8 cellular contexts compared by ENCODE assay signal in genomic region chr5:157283434-157283833, GRCh38. TPM values are rescaled to one million over a fixed set of nuclear protein-coding genes. Genes with fewer than 3 reads are reported as not detected.
DNase-seq lines count a peak whose midpoint lies in the region; ATAC-seq and TF ChIP-seq lines count a peak whose summit lies in the region.

No MANE protein-coding gene starts in this region.

- CTCF ChIA-PET in PC-3 (lab: Charles Lee), result no interaction called here

- ATAC-seq in HG02943 (IDR thresholded peaks at IDR 0.05; ENCODE audit: low read depth, unreplicated experiment) (peak; percentile 97), PC-3 (no peak)
- peak; percentile 72 for ATAC-seq in stimulated activated effector memory CD8-positive, alpha-beta T cell treated with anti-CD3 and anti-CD28 coated beads, Interleukin-12 subunit alpha, Interleukin-12 subunit beta, amount 100 ng/mL, for 72 hours

- H3K9me3 ChIP-seq in PC-3 (ENCODE audit: low read length), result no peaks in the 10 kb centered on the region

- no peak for DNase-seq in activated T-cell treated with anti-CD3 and anti-CD28 coated beads, Interleukin-2, amount 50 U/mL, for 24 hours
- DNase-seq in activated T-cell treated with anti-CD3 and anti-CD28 coated beads, Interleukin-2, amount 50 U/mL, for 1 hour, result no peak
- DNase-seq in SKM-1 (lab: John Stamatoyannopoulos, UW; ENCODE audit: unreplicated experiment), result peak; percentile 62
- DNase-seq in stimulated activated effector memory CD8-positive, alpha-beta T cell treated with anti-CD3 and anti-CD28 coated beads, Interleukin-12 subunit alpha, Interleukin-12 subunit beta, amount 100 ng/mL, for 72 hours (ENCODE audit: low spot score in 2 of 2), result no peak
- DNase-seq in LoVo (ENCODE audit: low spot score), result no peak
- no peak for DNase-seq in PC-3
- no peak for DNase-seq in dorsolateral prefrontal cortex

- H4K20me1 ChIP-seq in PC-3 (ENCODE audit: low read length), result no peaks in the 10 kb centered on the region

- H3K9me2 ChIP-seq in PC-3 (replicated peaks; ENCODE audit: low read length), result no peaks in the 10 kb centered on the region

- no peaks in the 10 kb centered on the region for H3K27me3 Mint-ChIP-seq in activated T-cell treated with anti-CD3 and anti-CD28 coated beads, Interleukin-2, amount 50 U/mL, for 24 hours

- H3K4me1 ChIP-seq in PC-3 (ENCODE audit: insufficient read depth, low read length), result no peaks in the 10 kb centered on the region

- peaks cover 5% of the 10 kb centered on the region for H3K9me3 Mint-ChIP-seq in activated T-cell treated with anti-CD3 and anti-CD28 coated beads, Interleukin-2, amount 50 U/mL, for 24 hours
- H3K9me3 Mint-ChIP-seq in stimulated activated effector memory CD8-positive, alpha-beta T cell treated with anti-CD3 and anti-CD28 coated beads, Interleukin-12 subunit alpha, Interleukin-12 subunit beta, amount 100 ng/mL, for 72 hours, result peaks cover 4% of the 10 kb centered on the region

- H3K27me3 ChIP-seq in PC-3 (ENCODE audit: low read length) (no peaks in the 10 kb centered on the region), dorsolateral prefrontal cortex (no peaks in the 10 kb centered on the region)

- H3K4me3 Mint-ChIP-seq in activated T-cell treated with anti-CD3 and anti-CD28 coated beads, Interleukin-2, amount 50 U/mL, for 24 hours, result peak overlapping the region; percentile 1
- H3K4me3 Mint-ChIP-seq in stimulated activated effector memory CD8-positive, alpha-beta T cell treated with anti-CD3 and anti-CD28 coated beads, Interleukin-12 subunit alpha, Interleukin-12 subunit beta, amount 100 ng/mL, for 72 hours, result peak overlapping the region; percentile 6

- peaks cover 85% of the 10 kb centered on the region for H3K4me1 Mint-ChIP-seq in activated T-cell treated with anti-CD3 and anti-CD28 coated beads, Interleukin-2, amount 50 U/mL, for 24 hours (ENCODE audit: low read depth)
- H3K4me1 Mint-ChIP-seq in stimulated activated effector memory CD8-positive, alpha-beta T cell treated with anti-CD3 and anti-CD28 coated beads, Interleukin-12 subunit alpha, Interleukin-12 subunit beta, amount 100 ng/mL, for 72 hours, result peaks cover 63% of the 10 kb centered on the region

- H3F3A ChIP-seq in PC-3 (ENCODE audit: low read length, unreplicated experiment), result no peaks in the 10 kb centered on the region

- BruUV-seq in PC-3 (replicated peaks; lab: Mats Ljungman, UMichigan), result no TSS peak

- H3K27ac Mint-ChIP-seq in activated T-cell treated with anti-CD3 and anti-CD28 coated beads, Interleukin-2, amount 50 U/mL, for 24 hours, result peak overlapping the region; percentile 89
- peak overlapping the region; percentile 7 for H3K27ac Mint-ChIP-seq in stimulated activated effector memory CD8-positive, alpha-beta T cell treated with anti-CD3 and anti-CD28 coated beads, Interleukin-12 subunit alpha, Interleukin-12 subunit beta, amount 100 ng/mL, for 72 hours

- intact Hi-C loops in PC-3 (cut with micrococcal nuclease), result no loop called here
- intact Hi-C loops in dorsolateral prefrontal cortex (cut with DNase I), result no loop called here

- H3K36me3 ChIP-seq in PC-3 (ENCODE audit: low read depth, low read length), result no peaks in the 10 kb centered on the region

- H3K36me3 Mint-ChIP-seq in activated T-cell treated with anti-CD3 and anti-CD28 coated beads, Interleukin-2, amount 50 U/mL, for 24 hours (ENCODE audit: low read depth), result peaks cover 71% of the 10 kb centered on the region
- peaks cover 61% of the 10 kb centered on the region for H3K36me3 Mint-ChIP-seq in stimulated activated effector memory CD8-positive, alpha-beta T cell treated with anti-CD3 and anti-CD28 coated beads, Interleukin-12 subunit alpha, Interleukin-12 subunit beta, amount 100 ng/mL, for 72 hours

- TF ChIP-seq CTCF in PC-3 (conservative IDR thresholded peaks at IDR 0.05; ENCODE audit: low read depth, low read length) (no peak), dorsolateral prefrontal cortex (IDR thresholded peaks at IDR 0.05 in 54 of 56, conservative IDR thresholded peaks at IDR 0.05 in 2 of 56; ENCODE audit: low read depth in 1 of 56, partially characterized antibody in 56 of 56) (no peak)

- POLR2A ChIA-PET in PC-3 (lab: Charles Lee; ENCODE audit: unreplicated experiment), result no interaction called here

- H3K79me2 ChIP-seq in PC-3 (ENCODE audit: low read length), result no peaks in the 10 kb centered on the region

- no peak overlapping the region for H3K4me3 ChIP-seq in PC-3 (ENCODE audit: low read length)
- H3K4me3 ChIP-seq in dorsolateral prefrontal cortex, result no peak overlapping the region

- H3K9ac ChIP-seq in PC-3 (ENCODE audit: low read length), result no peak overlapping the region

- no peak overlapping the region for H2AFZ ChIP-seq in PC-3 (ENCODE audit: low read length)

- H3K27ac ChIP-seq in PC-3 (ENCODE audit: low read length) (no peak overlapping the region), dorsolateral prefrontal cortex (peak overlapping the region in 19 of 59 donors; percentile 1 to 68 (median 44))

- no peak overlapping the region for H3K4me2 ChIP-seq in PC-3 (ENCODE audit: low read length)

RNA-seq across cellular contexts. Expression of gene CYFIP2, which starts 17.5 kb away (rescaled TPM):
- 30.4 and 36.0 TPM in 2 replicates for total RNA-seq in PC-3 (2014; rRNA removed)
- 100 to 1,000 TPM; 150 to 487 (median 373) TPM for total RNA-seq in dorsolateral prefrontal cortex
